In the genomic region with DNA sequence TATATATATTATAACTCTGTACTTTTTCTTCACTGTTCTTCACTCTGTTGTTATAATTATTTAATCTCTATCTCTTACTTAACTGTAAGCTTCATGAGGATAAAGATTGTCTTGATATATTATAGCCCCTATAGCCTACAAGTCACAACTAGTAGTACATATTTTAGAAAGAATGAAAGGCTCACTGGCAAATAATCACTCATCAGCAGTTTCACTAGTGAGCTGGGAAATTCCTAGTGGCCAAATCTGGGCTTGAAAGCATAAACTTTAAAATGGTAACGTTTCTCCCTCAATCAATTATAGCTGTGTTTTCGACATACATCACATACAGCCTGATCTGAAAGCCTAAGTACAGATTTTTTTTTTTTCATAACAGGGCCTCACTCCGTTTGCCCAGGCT, we compare ENCODE assay signal across 18 cellular contexts.
"Had no signal": no experiment of that assay in that cellular context is flagged by ENCODE, and none has a peak within 500 bp of the region (broad histone marks: within the 10 kb centered on the region; RNA-seq: fewer than 3 reads in every experiment).

No MANE protein-coding gene starts in this region.

- FAIRE-seq: kidney had no signal

- H3K27me3 ChIP-seq: body of pancreas, foreskin keratinocyte, left lung, thyroid gland had no signal

- DNase-seq: activated CD4-positive, alpha-beta T cell treated with anti-CD3 and anti-CD28 coated beads, Interleukin-2, amount 10 ng/mL, durations not matched to agents 7 days and 5 days; activated CD8-positive, alpha-beta T cell treated with anti-CD3 and anti-CD28 coated beads, Interleukin-2, amount 10 ng/mL, durations not matched to agents 7 days and 5 days; activated naive CD4-positive, alpha-beta T cell treated with anti-CD3 and anti-CD28 coated beads for 36 hours; activated T-cell treated with anti-CD3 and anti-CD28 coated beads, Interleukin-2, amount 50 U/mL, for 4 hours; body of pancreas; foreskin keratinocyte; glutamatergic neuron; hypothalamus; kidney; left lung; midbrain; occipital lobe; stimulated activated CD4-positive, alpha-beta T cell treated with anti-CD3 and anti-CD28 coated beads, Interleukin-12 subunit alpha, Interleukin-12 subunit beta, amount 100 ng/mL, for 4 hours; stimulated activated CD4-positive, alpha-beta T cell treated with anti-CD3 and anti-CD28 coated beads, Interleukin-1b, Interleukin-23, amount 100 ng/mL, for 48 hours; stimulated activated naive CD4-positive, alpha-beta T cell treated with Interleukin-2 at 50 U/mL for 16 hours; T1000; thyroid gland had no signal

- H3K4me1 ChIP-seq: foreskin keratinocyte had no signal

- H3K27ac ChIP-seq: body of pancreas, foreskin keratinocyte, left lung, thyroid gland had no signal

- ATAC-seq: activated CD4-positive, CD25-positive, alpha-beta regulatory T cell treated with anti-CD3 and anti-CD28 coated beads, Interleukin-2, amount 50 U/mL, for 24 hours; activated CD8-positive, alpha-beta T cell treated with anti-CD3 and anti-CD28 coated beads, Interleukin-2, amount 10 ng/mL, durations not matched to agents 7 days and 5 days; activated T-cell treated with anti-CD3 and anti-CD28 coated beads, Interleukin-2, amount 50 U/mL, for 4 hours; body of pancreas; foreskin keratinocyte; left lung had no signal

- H3K9me3 ChIP-seq: body of pancreas, left lung, thyroid gland had no signal

- H3K4me3 ChIP-seq: body of pancreas, left lung, thyroid gland had no signal

- H3K36me3 ChIP-seq: thyroid gland had no signal
